In genomic region chr17:60388742-60389141, GRCh38 we compare ENCODE assay signal across 1 cellular context.
TF ChIP-seq lines count a peak whose summit lies in the region.

No MANE protein-coding gene starts in this region.

TF ChIP-seq in HepG2, 621 proteins besides CTCF, POLR2A, EP300 and RAD21:
- no peak for TF ChIP-seq SKI (IDR thresholded peaks at IDR 0.05; ENCODE audit: partially characterized antibody)
